Comparison of ENCODE assay signal across 1 cellular context in genomic region chr3:177777699-177778098, GRCh38.
TF ChIP-seq lines count a peak whose summit lies in the region.

No MANE protein-coding gene starts in this region.

TF ChIP-seq in HepG2, 621 proteins besides CTCF, POLR2A, EP300 and RAD21 (continued from another document):
- TF ChIP-seq ZMYM4 (CRISPR knock-in tag; IDR thresholded peaks at IDR 0.05) (0 out of 2 replicates have a peak, but pooled peaks have one; percentile 41), SOX6 (IDR thresholded peaks at IDR 0.05) (no peak), SOX6 (CRISPR knock-in tag; IDR thresholded peaks at IDR 0.05) (peak; percentile 29; the same call in 1 of the 2 replicates), XRCC5 (optimal IDR thresholded peaks at IDR 0.05; ENCODE audit: low read length) (peak; percentile 30), GATAD2A (CRISPR knock-in tag; IDR thresholded peaks at IDR 0.05) (peak; percentile 34; the same call in 1 of the 2 replicates), FOSL2 (CRISPR knock-in tag; IDR thresholded peaks at IDR 0.05) (0 out of 2 replicates have a peak, but pooled peaks have one; percentile 13), ZNF558 (CRISPR knock-in tag; IDR thresholded peaks at IDR 0.05; ENCODE audit: borderline replicate concordance) (no peak), ZNF644 (CRISPR knock-in tag; IDR thresholded peaks at IDR 0.05; ENCODE audit: low read depth) (0 out of 2 replicates have a peak, but pooled peaks have one; percentile 14), IRF1 (CRISPR knock-in tag; IDR thresholded peaks at IDR 0.05; ENCODE audit: low read depth) (no peak)
